In genomic region chr6:110055387-110055735, GRCh38 we compare ENCODE assay signal across 22 cellular contexts.
A peak's percentile ranks its signal among the peaks of the same experiment; 100 is the strongest.
DNase-seq lines count a peak whose midpoint lies in the region; FAIRE-seq and TF ChIP-seq lines count a peak whose summit lies in the region.
"Had no signal": no experiment of that assay in that cellular context is flagged by ENCODE, and none has a peak within 500 bp of the region (broad histone marks: within the 10 kb centered on the region; RNA-seq: fewer than 3 reads in every experiment).

No MANE protein-coding gene starts in this region.

- H4K20me1 ChIP-seq in OCI-LY7 (ENCODE audit: insufficient read depth, low read length), result no peaks in the 10 kb centered on the region

- CTCF ChIA-PET in OCI-LY7 (lab: Charles Lee; ENCODE audit: unreplicated experiment), result no interaction called here

- DNase-seq in NCI-H1092 treated with DMSO at 0.1 percent for 48 hours (lab: John Stamatoyannopoulos, UW) (peak; percentile 8), NCI-H1092 (lab: John Stamatoyannopoulos, UW) (no peak), NCI-H2227 (lab: John Stamatoyannopoulos, UW; ENCODE audit: unreplicated experiment) (peak; percentile 34), OCI-LY7 (ENCODE audit: low spot score) (no peak), renal cortical epithelial cell (ENCODE audit: low read depth) (peak; percentile 13), D721Med (ENCODE audit: insufficient read length, low spot score) (no peak), NCI-H2081 treated with DMSO at 0.1 percent for 48 hours (lab: John Stamatoyannopoulos, UW) (no peak)
- no peak for DNase-seq in central memory CD4-positive, alpha-beta T cell
- DNase-seq: 8988T; activated CD4-positive, alpha-beta T cell treated with anti-CD3 and anti-CD28 coated beads, Interleukin-2, amount 50 U/mL, for 48 hours; activated T-cell treated with anti-CD3 and anti-CD28 coated beads, Interleukin-2, amount 50 U/mL, for 4 hours; body of pancreas; dorsolateral prefrontal cortex; glutamatergic neuron; naive thymus-derived CD4-positive, alpha-beta T cell; spleen had no signal

- H3K79me2 ChIP-seq in OCI-LY7 (ENCODE audit: insufficient read depth, low read depth, low read length), result no peaks in the 10 kb centered on the region

- TF ChIP-seq CTCF in OCI-LY7 (conservative IDR thresholded peaks at IDR 0.05; ENCODE audit: low read length) (no peak), D721Med (IDR thresholded peaks at IDR 0.05; ENCODE audit: insufficient read depth, missing control alignments) (no peak)

- H3K4me3 ChIP-seq in OCI-LY7 (ENCODE audit: low read depth, low read length, poor library complexity, severe bottlenecking), result no peak overlapping the region
- H3K4me3 ChIP-seq: body of pancreas, dorsolateral prefrontal cortex, GM12878, lung, prostate gland, spleen, tibial nerve had no signal

- H3K27ac ChIP-seq in OCI-LY7 (ENCODE audit: low read depth, low read length, poor library complexity, severe bottlenecking), result no peak overlapping the region
- H3K27ac ChIP-seq: body of pancreas, C4-2B, dorsolateral prefrontal cortex, prostate gland, tibial nerve had no signal

- intact Hi-C loops in OCI-LY7 (cut with micrococcal nuclease; ENCODE audit: unreplicated experiment), result no loop called here

- FAIRE-seq in D721Med (lab: Jason Lieb, UNC), result no peak
- FAIRE-seq: GM12878, TTC549 had no signal

- BruUV-seq in OCI-LY7 (replicated peaks; lab: Mats Ljungman, UMichigan), result no TSS peak

- H2AFZ ChIP-seq in OCI-LY7 (ENCODE audit: low read length), result no peak overlapping the region

- no peaks in the 10 kb centered on the region for H3K36me3 ChIP-seq in OCI-LY7 (ENCODE audit: insufficient read depth, low read length)
- H3K36me3 ChIP-seq: prostate gland, spleen, tibial nerve had no signal

- peaks cover 15% of the 10 kb centered on the region for H3K4me1 ChIP-seq in OCI-LY7 (ENCODE audit: insufficient read depth, low read length, poor library complexity, severe bottlenecking)
- H3K4me1 ChIP-seq: prostate gland had no signal

- no peaks in the 10 kb centered on the region for H3K9me2 ChIP-seq in OCI-LY7 (ENCODE audit: insufficient read depth, low read length)

- H3K9me3 ChIP-seq in OCI-LY7 (ENCODE audit: low read length), result no peaks in the 10 kb centered on the region
- H3K9me3 ChIP-seq: body of pancreas, prostate gland, spleen, tibial nerve had no signal

- H3K4me2 ChIP-seq in OCI-LY7 (ENCODE audit: low read length), result peak overlapping the region; percentile 6

- POLR2A ChIA-PET in OCI-LY7 (lab: Charles Lee), result interaction anchor here (0.6 kb wide), 1 partner anchor 94 kb away, joined by 5 read pairs; no protein-coding TSS in a partner anchor

Comparison
In these comparisons a context has a peak if more than half of its experiments do, and no peak if none do; other contexts are left out.
1. DNase-seq: peak in NCI-H1092 treated with DMSO at 0.1 percent for 48 hours (single experiment), NCI-H2227 (single experiment) and renal cortical epithelial cell (single experiment); none in NCI-H1092 (single experiment), OCI-LY7 (single experiment), D721Med (single experiment), central memory CD4-positive, alpha-beta T cell (single experiment) and NCI-H2081 treated with DMSO at 0.1 percent for 48 hours (single experiment).